Comparison of ENCODE assay signal across 1 cellular context in genomic region chr13:91567485-91568207, GRCh38.
TF ChIP-seq lines count a peak whose summit lies in the region.

No MANE protein-coding gene starts in this region.

TF ChIP-seq in K562, 482 proteins besides CTCF, POLR2A, EP300 and RAD21 (continued from another document):
- TF ChIP-seq HMBOX1 (IDR thresholded peaks at IDR 0.05) = no peak
- peak; percentile 63; the same call in 1 of the 2 replicates for TF ChIP-seq FOXP4 (CRISPR knock-in tag; IDR thresholded peaks at IDR 0.05; ENCODE audit: borderline replicate concordance)
- TF ChIP-seq NFIC (IDR thresholded peaks at IDR 0.05) = no peak
- TF ChIP-seq EHMT2 (IDR thresholded peaks at IDR 0.05) = no peak
- TF ChIP-seq RFX1 (IDR thresholded peaks at IDR 0.05) = no peak
- no peak for TF ChIP-seq E2F5 (CRISPR knock-in tag; IDR thresholded peaks at IDR 0.05)
- TF ChIP-seq NCOR1 (IDR thresholded peaks at IDR 0.05) = no peak
- TF ChIP-seq ZNF699 (CRISPR knock-in tag; IDR thresholded peaks at IDR 0.05; ENCODE audit: insufficient replicate concordance) = no peak
- 0 out of 2 replicates have a peak, but pooled peaks have one; percentile 20 for TF ChIP-seq ZBTB49 (CRISPR knock-in tag; IDR thresholded peaks at IDR 0.05; ENCODE audit: borderline replicate concordance)
- TF ChIP-seq ELK3 (CRISPR knock-in tag; IDR thresholded peaks at IDR 0.05) = no peak
